ENCODE assay signal across 13 cellular contexts in the genomic region with DNA sequence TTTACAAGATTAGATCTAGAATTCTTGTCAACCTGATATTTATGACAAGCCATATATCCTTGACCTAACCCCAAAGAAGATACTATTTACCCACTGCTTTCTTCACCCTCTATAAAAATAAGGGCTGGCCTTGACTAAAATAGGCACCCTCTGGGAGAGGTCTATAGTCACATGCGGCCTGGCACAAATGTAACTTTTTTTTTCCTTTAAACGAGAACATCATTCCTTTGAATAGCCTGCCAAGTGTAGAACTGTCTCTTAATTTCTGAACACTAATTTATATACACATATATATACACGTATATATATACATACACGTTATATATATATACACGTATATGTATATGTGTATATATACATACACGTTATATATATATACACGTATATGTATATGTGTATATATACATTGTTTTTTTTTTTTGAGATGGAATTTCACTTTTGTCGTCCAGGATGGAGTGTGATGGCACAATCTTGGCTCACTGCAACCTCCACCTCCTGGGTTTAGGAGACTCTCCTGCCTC. TPM values are rescaled to one million over a fixed set of nuclear protein-coding genes. Genes with fewer than 3 reads are reported as not detected.
DNase-seq lines count a peak whose midpoint lies in the region; ATAC-seq, FAIRE-seq and TF ChIP-seq lines count a peak whose summit lies in the region.
"Had no signal": no experiment of that assay in that cellular context is flagged by ENCODE, and none has a peak within 500 bp of the region (broad histone marks: within the 10 kb centered on the region; RNA-seq: fewer than 3 reads in every experiment).

No MANE protein-coding gene starts in this region.

- TF ChIP-seq POLR2A in K562 (conservative IDR thresholded peaks at IDR 0.05), result no peak

- no peaks in the 10 kb centered on the region for H3K9me1 ChIP-seq in K562 (ENCODE audit: control insufficient read depth, insufficient read depth, low read length)

- ATAC-seq in K562 (no peak), left lung (no peak), GM18520 (IDR thresholded peaks at IDR 0.05; ENCODE audit: unreplicated experiment) (no peak)

- TF ChIP-seq RAD21 in K562 (CRISPR knock-in tag; conservative IDR thresholded peaks at IDR 0.05 in 1 of 2, IDR thresholded peaks at IDR 0.05 in 1 of 2), result no peak

- peaks cover 2% of the 10 kb centered on the region; the same call in 1 of the 2 replicates for H3K9me3 ChIP-seq in K562 (replicated peaks; ENCODE audit: control insufficient read depth, insufficient read depth, low read depth, low read length)
- H3K9me3 ChIP-seq in left lung, result peaks cover 0 to 3% of the 10 kb centered on the region in 2 donors
- H3K9me3 ChIP-seq in subcutaneous abdominal adipose tissue (ENCODE audit: control insufficient read depth in 5 of 5, low read length in 5 of 5), result peaks cover 0 to 3% (median 0%) of the 10 kb centered on the region in 5 donors
- H3K9me3 ChIP-seq: thoracic aorta had no signal

- H3K27ac Mint-ChIP-seq in activated CD4-positive, alpha-beta T cell treated with anti-CD3 and anti-CD28 coated beads, Interleukin-2, amount 10 ng/mL, durations not matched to agents 7 days and 5 days, result peak overlapping the region; percentile 54
- no peak overlapping the region for H3K27ac Mint-ChIP-seq in chondrocyte (ENCODE audit: unreplicated experiment)

- H3K27ac ChIP-seq in K562 (ENCODE audit: extremely low read depth, low read depth, low read length) (no peak overlapping the region), left lung (peak overlapping the region; percentile 6 to 63), subcutaneous abdominal adipose tissue (ENCODE audit: low read depth, low read length) (peak overlapping the region; percentile 92)
- H3K27ac ChIP-seq: thoracic aorta had no signal

- H3K4me1 Mint-ChIP-seq in activated CD4-positive, alpha-beta T cell treated with anti-CD3 and anti-CD28 coated beads, Interleukin-2, amount 10 ng/mL, durations not matched to agents 7 days and 5 days, result peaks cover 62% of the 10 kb centered on the region
- peaks cover 47% of the 10 kb centered on the region for H3K4me1 Mint-ChIP-seq in chondrocyte (ENCODE audit: low read depth)

- peaks cover 27% of the 10 kb centered on the region for H3K36me3 Mint-ChIP-seq in activated CD4-positive, alpha-beta T cell treated with anti-CD3 and anti-CD28 coated beads, Interleukin-2, amount 10 ng/mL, durations not matched to agents 7 days and 5 days (ENCODE audit: low read depth)
- H3K36me3 Mint-ChIP-seq in chondrocyte (ENCODE audit: low read depth), result no peaks in the 10 kb centered on the region

- 0 out of 2 replicates have a peak, but pooled peaks cover 4% of the 10 kb centered on the region for H4K20me1 ChIP-seq in K562 (replicated peaks; ENCODE audit: control insufficient read depth, insufficient read depth, low read length)

- no peak for TF ChIP-seq EP300 in K562 (IDR thresholded peaks at IDR 0.05; ENCODE audit: low read length)

- no peak overlapping the region for H2AFZ ChIP-seq in K562 (ENCODE audit: low read depth, low read length)

- peaks cover 95% of the 10 kb centered on the region for H3K79me2 ChIP-seq in K562 (ENCODE audit: control insufficient read depth, insufficient read depth, low read length)

- FAIRE-seq in K562 (lab: Jason Lieb, UNC), result no peak

- TF ChIP-seq CTCF in K562 (IDR thresholded peaks at IDR 0.05 in 2 of 3, conservative IDR thresholded peaks at IDR 0.05 in 1 of 3; ENCODE audit: insufficient read depth in 2 of 3, low read depth in 1 of 3, low read length in 3 of 3), result no peak
- TF ChIP-seq CTCF in left lung (IDR thresholded peaks at IDR 0.05), result no peak
- TF ChIP-seq CTCF in chondrocyte (IDR thresholded peaks at IDR 0.05), result no peak

- CTCF ChIA-PET in activated CD4-positive, alpha-beta T cell treated with anti-CD3 and anti-CD28 coated beads, Interleukin-2, amount 10 ng/mL, durations not matched to agents 7 days and 5 days (lab: Charles Lee), result interaction anchor here (1.2 to 1.6 kb wide), 3 partner anchors 16 to 115 kb away, joined by 3 to 4 read pairs (median 3); a partner anchor contains a TSS
- CTCF ChIA-PET in K562 (lab: Yijun Ruan, JAX; ENCODE audit: low intra/inter-chr PET ratio), result no interaction called here

- intact Hi-C loops in K562 (cut with micrococcal nuclease), result no loop called here
- intact Hi-C loops in left lung (cut with DNase I), result no loop called here

- no peak for DNase-seq in activated CD4-positive, alpha-beta T cell treated with anti-CD3 and anti-CD28 coated beads, Interleukin-2, amount 10 ng/mL, durations not matched to agents 7 days and 5 days
- no peak for DNase-seq in activated CD4-positive, alpha-beta T cell treated with anti-CD3 and anti-CD28 coated beads, Interleukin-2, amount 50 U/mL, for 4 hours
- no peak for DNase-seq in K562 (ENCODE audit: extremely low read depth in 1 of 4, low spot score in 3 of 4)
- no peak for DNase-seq in left lung
- DNase-seq in stimulated activated CD4-positive, alpha-beta T cell treated with anti-CD3 and anti-CD28 coated beads, Interleukin-4, amount 100 ng/mL, for 4 hours, result no peak
- DNase-seq in chondrocyte (ENCODE audit: low spot score), result no peak
- DNase-seq: activated gamma-delta T cell treated with Interleukin-2 at 50 U/mL for 16 hours, DMS79 treated with DMSO at 0.1 percent for 48 hours, kidney glomerular epithelial cell, NCI-H446 had no signal

- no TSS peak for BruUV-seq in K562 (replicated peaks; lab: Mats Ljungman, UMichigan)

- H3K4me1 ChIP-seq in K562 (replicated peaks in 1 of 2; ENCODE audit: control insufficient read depth in 2 of 2, insufficient read depth in 2 of 2, low read length in 2 of 2) (peaks cover 3 to 8% of the 10 kb centered on the region in 2 experiments; a peak in 2 of 5 replicates), left lung (peaks cover 28 to 70% of the 10 kb centered on the region in 2 donors), subcutaneous abdominal adipose tissue (ENCODE audit: control insufficient read depth in 5 of 5, insufficient read depth in 5 of 5, low read length in 5 of 5) (peaks cover 2 to 57% (median 43%) of the 10 kb centered on the region in 5 donors)

- 66% methylated on average over 7 of the region's 8 CpGs for WGBS in K562 (ENCODE audit: insufficient coverage, low coverage, missing lambda C conversion rate)

- peaks cover 5% of the 10 kb centered on the region; the same call in 1 of the 3 replicates for H3K36me3 ChIP-seq in K562 (ENCODE audit: control insufficient read depth, insufficient read depth, low read length)
- no peaks in the 10 kb centered on the region for H3K36me3 ChIP-seq in left lung
- H3K36me3 ChIP-seq in subcutaneous abdominal adipose tissue (ENCODE audit: control insufficient read depth in 5 of 5, insufficient read depth in 5 of 5, low read length in 5 of 5), result no peaks in the 10 kb centered on the region
- H3K36me3 ChIP-seq: thoracic aorta had no signal

- H3K27me3 Mint-ChIP-seq in activated CD4-positive, alpha-beta T cell treated with anti-CD3 and anti-CD28 coated beads, Interleukin-2, amount 10 ng/mL, durations not matched to agents 7 days and 5 days, result no peaks in the 10 kb centered on the region
- no peaks in the 10 kb centered on the region for H3K27me3 Mint-ChIP-seq in chondrocyte (ENCODE audit: low read depth)

- in situ Hi-C loops in K562 (cut with MboI), result no loop called here

- H3K9ac ChIP-seq in K562 (ENCODE audit: insufficient read depth in 1 of 2, low read depth in 2 of 2, low read length in 2 of 2) (peak overlapping the region in 1 of 2 experiments; percentile 32; a peak in 2 of 4 replicates), subcutaneous abdominal adipose tissue (ENCODE audit: low read length in 5 of 5) (peak overlapping the region in 2 of 5 donors; percentile 41 to 57)

- H3K27me3 ChIP-seq in K562 (ENCODE audit: control insufficient read depth in 2 of 2, insufficient read depth in 2 of 2, low read length in 2 of 2) (no peaks in the 10 kb centered on the region), left lung (no peaks in the 10 kb centered on the region), subcutaneous abdominal adipose tissue (ENCODE audit: control insufficient read depth in 5 of 5, insufficient read depth in 4 of 5, low read length in 5 of 5) (no peaks in the 10 kb centered on the region)

- POLR2A ChIA-PET in activated CD4-positive, alpha-beta T cell treated with anti-CD3 and anti-CD28 coated beads, Interleukin-2, amount 10 ng/mL, durations not matched to agents 7 days and 5 days (lab: Charles Lee), result no interaction called here
- POLR2A ChIA-PET in K562 (lab: Yijun Ruan, JAX), result interaction anchor here (1.6 to 2.3 kb wide), 2 partner anchors 14 to 15 kb away, joined by 3 to 12 read pairs; no protein-coding TSS in a partner anchor

- no peak overlapping the region for H3K4me3 ChIP-seq in K562
- H3K4me3 ChIP-seq in left lung, result no peak overlapping the region
- H3K4me3 ChIP-seq in subcutaneous abdominal adipose tissue (ENCODE audit: low read depth in 1 of 5, low read length in 5 of 5), result no peak overlapping the region
- H3K4me3 ChIP-seq: thoracic aorta had no signal

- no peak overlapping the region for H3K4me2 ChIP-seq in K562 (ENCODE audit: insufficient read depth, low read length)

- H3K4me3 Mint-ChIP-seq in activated CD4-positive, alpha-beta T cell treated with anti-CD3 and anti-CD28 coated beads, Interleukin-2, amount 10 ng/mL, durations not matched to agents 7 days and 5 days, result no peak overlapping the region
- no peak overlapping the region for H3K4me3 Mint-ChIP-seq in chondrocyte (ENCODE audit: unreplicated experiment)

- peaks cover 9% of the 10 kb centered on the region for H3K9me3 Mint-ChIP-seq in activated CD4-positive, alpha-beta T cell treated with anti-CD3 and anti-CD28 coated beads, Interleukin-2, amount 10 ng/mL, durations not matched to agents 7 days and 5 days
- no peaks in the 10 kb centered on the region for H3K9me3 Mint-ChIP-seq in chondrocyte (ENCODE audit: low read depth)

RNA-seq across cellular contexts. Expression of a gene that starts 18.6 kb away (rescaled TPM):
- total RNA-seq in activated CD4-positive, alpha-beta T cell treated with anti-CD3 and anti-CD28 coated beads, Interleukin-2, amount 10 ng/mL, durations not matched to agents 7 days and 5 days, result 10 to 100 TPM; 25.7 to 29.2 TPM
- total RNA-seq in K562 (2011; cell fraction: chromatin; rRNA removed; ENCODE audit: low replicate concordance), result 18.9 and 40.1 TPM in 2 replicates
- total RNA-seq in K562 (2011; cell fraction: nucleolus; rRNA removed), result 12.0 and 15.0 TPM in 2 replicates
- 29.2 and 51.3 TPM in 2 replicates for total RNA-seq in K562 (2011; cell fraction: nucleoplasm; rRNA removed)
- 5.3 and 5.4 TPM in 2 replicates for total RNA-seq in K562 (2014; rRNA removed)
- total RNA-seq in K562 (2014; rRNA removed; fragmentation: Illumina TruSeq; extraction: Trizol), result 11.9 and 12.1 TPM in 2 replicates
- total RNA-seq in K562 (2015; rRNA removed; fragmentation: Illumina TruSeq; extraction: Trizol), result 7.6 and 8.0 TPM in 2 replicates
- total RNA-seq in K562 (2021), result 19.3 and 21.8 TPM in 2 replicates
- 21.6 and 23.1 TPM in 2 replicates for polyA plus RNA-seq in K562 (2011; rRNA removed)
- 7.9 and 14.3 TPM in 2 replicates for polyA plus RNA-seq in K562 (2011; cell fraction: cytosol; rRNA removed)
- polyA plus RNA-seq in K562 (2011; cell fraction: nucleus; rRNA removed), result 17.9 and 24.3 TPM in 2 replicates
- 13.8 and 15.4 TPM in 2 replicates for polyA plus RNA-seq in K562 (2012)
- polyA plus RNA-seq in K562 (2014; fragmentation: Illumina TruSeq; extraction: Trizol), result 18.2 and 19.5 TPM in 2 replicates
- 1 to 10 TPM; 2.6 to 4.7 TPM for polyA plus RNA-seq in K562 (2014; fragmentation: Nextera tagmentation; extraction: Ambion mirVana)
- 15.2 and 16.9 TPM in 2 replicates for polyA plus RNA-seq in K562 (2014; rRNA removed)
- 36.0 and 39.7 TPM in 2 replicates for polyA minus RNA-seq in K562 (2011; rRNA and poly(A)+ RNA removed)
- polyA minus RNA-seq in K562 (2011; cell fraction: cytosol; rRNA and poly(A)+ RNA removed), result 14.9 and 17.1 TPM in 2 replicates
- polyA minus RNA-seq in K562 (2011; cell fraction: nucleus; rRNA and poly(A)+ RNA removed), result 11.0 and 20.3 TPM in 2 replicates
- 10 to 100 TPM; 22.3 to 24.2 TPM for total RNA-seq in left lung
- 10.9 to 15.3 TPM (median 13.9 TPM) in 3 replicates for total RNA-seq in chondrocyte

RNA-seq across cellular contexts. Expression of a gene that starts 49.4 kb away (rescaled TPM):
- total RNA-seq in activated CD4-positive, alpha-beta T cell treated with anti-CD3 and anti-CD28 coated beads, Interleukin-2, amount 10 ng/mL, durations not matched to agents 7 days and 5 days, result 1 to 10 TPM; 4.3 to 5.2 TPM
- 16.6 and 18.2 TPM in 2 replicates for total RNA-seq in K562 (2011; cell fraction: chromatin; rRNA removed; ENCODE audit: low replicate concordance)
- total RNA-seq in K562 (2011; cell fraction: nucleolus; rRNA removed), result 8.3 and 13.5 TPM in 2 replicates
- total RNA-seq in K562 (2011; cell fraction: nucleoplasm; rRNA removed), result 15.0 and 27.9 TPM in 2 replicates
- total RNA-seq in K562 (2014; rRNA removed) (5.1 and 5.5 TPM in 2 replicates), K562 (2014; rRNA removed; fragmentation: Illumina TruSeq; extraction: Trizol) (3.7 and 4.7 TPM in 2 replicates), K562 (2015; rRNA removed; fragmentation: Illumina TruSeq; extraction: Trizol) (5.1 and 6.3 TPM in 2 replicates), K562 (2021) (3.8 and 4.0 TPM in 2 replicates), left lung (10 to 100 TPM; 34.1 to 44.5 TPM), chondrocyte (32.9 to 55.1 TPM (median 37.1 TPM) in 3 replicates)
- polyA plus RNA-seq in K562 (2011; rRNA removed) (11.4 and 12.5 TPM in 2 replicates), K562 (2014; fragmentation: Illumina TruSeq; extraction: Trizol) (4.2 and 5.7 TPM in 2 replicates), K562 (2014; fragmentation: Nextera tagmentation; extraction: Ambion mirVana) (under 1 TPM; 0.32 to 0.98 TPM), K562 (2014; rRNA removed) (3.7 and 7.2 TPM in 2 replicates)
- 9.8 and 10.2 TPM in 2 replicates for polyA plus RNA-seq in K562 (2011; cell fraction: cytosol; rRNA removed)
- polyA plus RNA-seq in K562 (2011; cell fraction: nucleus; rRNA removed), result 26.2 and 26.6 TPM in 2 replicates
- polyA plus RNA-seq in K562 (2012), result 6.4 and 15.2 TPM in 2 replicates
- polyA minus RNA-seq in K562 (2011; rRNA and poly(A)+ RNA removed), result 9.4 and 10.4 TPM in 2 replicates
- 2.3 and 5.8 TPM in 2 replicates for polyA minus RNA-seq in K562 (2011; cell fraction: cytosol; rRNA and poly(A)+ RNA removed)
- polyA minus RNA-seq in K562 (2011; cell fraction: nucleus; rRNA and poly(A)+ RNA removed), result 10.5 and 16.1 TPM in 2 replicates
